10 cellular contexts compared by ENCODE assay signal in genomic region chr1:9960705-9961562, GRCh38.
DNase-seq lines count a peak whose midpoint lies in the region; ATAC-seq and TF ChIP-seq lines count a peak whose summit lies in the region.
"Had no signal": no experiment of that assay in that cellular context is flagged by ENCODE, and none has a peak within 500 bp of the region (broad histone marks: within the 10 kb centered on the region; RNA-seq: fewer than 3 reads in every experiment).

No MANE protein-coding gene starts in this region.

- H3K4me2 ChIP-seq in SU-DHL-6 (ENCODE audit: low read depth, low read length, poor library complexity, severe bottlenecking): peak overlapping the region; percentile 9

- no peaks in the 10 kb centered on the region for H3K36me3 Mint-ChIP-seq in stimulated activated effector memory CD8-positive, alpha-beta T cell treated with anti-CD3 and anti-CD28 coated beads, Interleukin-12 subunit alpha, Interleukin-12 subunit beta, amount 100 ng/mL, for 72 hours

- no peak overlapping the region for H3K4me3 ChIP-seq in SU-DHL-6 (ENCODE audit: insufficient read depth, low read length, poor library complexity, severe bottlenecking)

- peak overlapping the region; percentile 29 for H3K27ac Mint-ChIP-seq in stimulated activated effector memory CD8-positive, alpha-beta T cell treated with anti-CD3 and anti-CD28 coated beads, Interleukin-12 subunit alpha, Interleukin-12 subunit beta, amount 100 ng/mL, for 72 hours
- H3K27ac Mint-ChIP-seq: activated T-helper 2 cell treated with anti-CD3 and anti-CD28 coated beads, Interferon-gamma antibody, Interleukin-2, Interleukin-4, amounts not matched to agents 10 μg/mL and 5 μg/mL and 100 μg/mL, durations not matched to agents 14 hours and 24 hours and 36 hours had no signal

- no peaks in the 10 kb centered on the region for H4K20me1 ChIP-seq in SU-DHL-6 (ENCODE audit: low read depth, low read length)

- no peak overlapping the region for H3K4me3 Mint-ChIP-seq in stimulated activated effector memory CD8-positive, alpha-beta T cell treated with anti-CD3 and anti-CD28 coated beads, Interleukin-12 subunit alpha, Interleukin-12 subunit beta, amount 100 ng/mL, for 72 hours

- H3F3A ChIP-seq in SU-DHL-6 (ENCODE audit: insufficient read depth): no peaks in the 10 kb centered on the region

- no peak overlapping the region for H3K9ac ChIP-seq in SU-DHL-6 (ENCODE audit: low read length)

- no peaks in the 10 kb centered on the region for H3K36me3 ChIP-seq in SU-DHL-6 (ENCODE audit: low read length)

- ATAC-seq in stimulated activated effector memory CD8-positive, alpha-beta T cell treated with anti-CD3 and anti-CD28 coated beads, Interleukin-12 subunit alpha, Interleukin-12 subunit beta, amount 100 ng/mL, for 72 hours: no peak
- ATAC-seq in GM18873 (IDR thresholded peaks at IDR 0.05; ENCODE audit: low FRiP score, unreplicated experiment): no peak
- no peak for ATAC-seq in HG03342 (IDR thresholded peaks at IDR 0.05; ENCODE audit: unreplicated experiment)

- no peak overlapping the region for H3K27ac ChIP-seq in SU-DHL-6 (ENCODE audit: low read depth, low read length)
- H3K27ac ChIP-seq: epithelial cell of prostate had no signal

- no peaks in the 10 kb centered on the region for H3K4me1 Mint-ChIP-seq in stimulated activated effector memory CD8-positive, alpha-beta T cell treated with anti-CD3 and anti-CD28 coated beads, Interleukin-12 subunit alpha, Interleukin-12 subunit beta, amount 100 ng/mL, for 72 hours

- DNase-seq in DMS53 (lab: John Stamatoyannopoulos, UW): peak; percentile 20
- DNase-seq in DMS53 treated with DMSO at 0.1 percent for 48 hours (lab: John Stamatoyannopoulos, UW; ENCODE audit: unreplicated experiment): no peak
- peak; percentile 64 for DNase-seq in NCI-H1092 treated with DMSO at 0.1 percent for 48 hours (lab: John Stamatoyannopoulos, UW)
- no peak for DNase-seq in stimulated activated effector memory CD8-positive, alpha-beta T cell treated with anti-CD3 and anti-CD28 coated beads, Interleukin-12 subunit alpha, Interleukin-12 subunit beta, amount 100 ng/mL, for 72 hours (ENCODE audit: low spot score in 2 of 2)
- no peak for DNase-seq in NCI-H774 (lab: John Stamatoyannopoulos, UW)

- no peaks in the 10 kb centered on the region for H3K9me2 ChIP-seq in SU-DHL-6 (replicated peaks; ENCODE audit: insufficient read depth, low read length)

- no peaks in the 10 kb centered on the region for H3K9me3 ChIP-seq in SU-DHL-6 (ENCODE audit: insufficient read depth, low read length)

- no peak for TF ChIP-seq CTCF in SU-DHL-6 (IDR thresholded peaks at IDR 0.05; ENCODE audit: insufficient read depth, low read length, poor library complexity, severe bottlenecking)

- no peaks in the 10 kb centered on the region for H3K79me2 ChIP-seq in SU-DHL-6 (ENCODE audit: insufficient read depth, low read length)

- H3K9me3 Mint-ChIP-seq in stimulated activated effector memory CD8-positive, alpha-beta T cell treated with anti-CD3 and anti-CD28 coated beads, Interleukin-12 subunit alpha, Interleukin-12 subunit beta, amount 100 ng/mL, for 72 hours: no peaks in the 10 kb centered on the region
- H3K9me3 Mint-ChIP-seq: activated T-helper 2 cell treated with anti-CD3 and anti-CD28 coated beads, Interferon-gamma antibody, Interleukin-2, Interleukin-4, amounts not matched to agents 10 μg/mL and 5 μg/mL and 100 μg/mL, durations not matched to agents 14 hours and 24 hours and 36 hours had no signal

- no peak overlapping the region for H2AFZ ChIP-seq in SU-DHL-6 (ENCODE audit: low read depth, low read length, severe bottlenecking)

- no peaks in the 10 kb centered on the region for H3K27me3 ChIP-seq in SU-DHL-6 (ENCODE audit: low read length)

Comparison
In these comparisons a context has a peak if more than half of its experiments do, and no peak if none do; other contexts are left out.
1. DNase-seq: peak in DMS53 (single experiment) and NCI-H1092 treated with DMSO at 0.1 percent for 48 hours (single experiment); none in DMS53 treated with DMSO at 0.1 percent for 48 hours (single experiment), stimulated activated effector memory CD8-positive, alpha-beta T cell treated with anti-CD3 and anti-CD28 coated beads, Interleukin-12 subunit alpha, Interleukin-12 subunit beta, amount 100 ng/mL, for 72 hours (0 of 2) and NCI-H774 (single experiment).